20 cellular contexts compared by ENCODE assay signal in genomic region chr6:130222775-130223174, GRCh38. TPM values are rescaled to one million over a fixed set of nuclear protein-coding genes. Genes with fewer than 3 reads are reported as not detected.
DNase-seq lines count a peak whose midpoint lies in the region; ATAC-seq, FAIRE-seq and TF ChIP-seq lines count a peak whose summit lies in the region.
"Had no signal": no experiment of that assay in that cellular context is flagged by ENCODE, and none has a peak within 500 bp of the region (broad histone marks: within the 10 kb centered on the region; RNA-seq: fewer than 3 reads in every experiment).

A gene with protein sequence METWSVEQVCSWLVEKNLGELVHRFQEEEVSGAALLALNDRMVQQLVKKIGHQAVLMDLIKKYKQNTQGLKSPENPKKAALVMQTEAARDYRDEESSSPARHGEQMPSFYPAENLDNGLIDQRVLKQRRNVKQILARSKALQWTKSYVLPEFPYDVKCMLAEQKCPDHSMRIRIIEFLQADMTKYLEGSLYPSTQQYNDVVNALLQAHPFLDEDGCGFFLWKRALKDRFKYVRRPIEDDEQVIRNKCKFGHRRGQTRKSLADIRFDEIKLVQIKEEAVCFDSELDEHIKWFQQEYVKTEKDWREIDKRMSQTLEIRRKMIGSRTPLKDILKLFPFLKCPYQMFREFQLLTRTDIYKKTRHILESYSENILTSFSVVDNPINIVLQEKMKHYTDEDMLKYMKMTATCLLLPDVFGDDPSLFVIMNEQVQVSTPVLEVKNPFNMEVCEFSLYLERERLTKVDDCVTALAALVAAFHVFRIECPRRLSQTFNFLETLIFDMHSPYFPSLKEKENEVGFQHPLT (minus strand): TSS chr6:130222951. CDS start chr6:130215273, 7,678 bp downstream.

- H3K4me1 Mint-ChIP-seq in activated CD4-positive, alpha-beta T cell treated with anti-CD3 and anti-CD28 coated beads for 36 hours = peaks cover 41% of the 10 kb centered on the region
- H3K4me1 Mint-ChIP-seq in neural crest cell = no peaks in the 10 kb centered on the region
- H3K4me1 Mint-ChIP-seq: WTC11 had no signal

- TF ChIP-seq CTCF in OCI-LY7 (conservative IDR thresholded peaks at IDR 0.05; ENCODE audit: low read length) (no peak), GM12878 (IDR thresholded peaks at IDR 0.05 in 2 of 3, conservative IDR thresholded peaks at IDR 0.05 in 1 of 3; ENCODE audit: control insufficient read depth in 2 of 3, extremely low read depth in 1 of 3, insufficient read depth in 1 of 3, low read depth in 3 of 3, low read length in 3 of 3) (no peak), neural crest cell (conservative IDR thresholded peaks at IDR 0.05) (no peak)

- SMC1A ChIA-PET in GM12878 (lab: Charles Lee; ENCODE audit: uncharacterized antibody, unreplicated experiment) = interaction anchor here (0.8 to 2.0 kb wide), 11 partner anchors 10 to 553 kb away, joined by 3 to 13 read pairs (median 3); no protein-coding TSS in a partner anchor

- TF ChIP-seq POLR2A in GM12878 (IDR thresholded peaks at IDR 0.05; ENCODE audit: low read depth, low read length) = no peak

- H3K27ac Mint-ChIP-seq in activated CD4-positive, alpha-beta T cell treated with anti-CD3 and anti-CD28 coated beads for 36 hours = peak within 1 kb of the TSS; percentile 67
- H3K27ac Mint-ChIP-seq in neural crest cell (ENCODE audit: unreplicated experiment) = peak within 1 kb of the TSS; percentile 67
- H3K27ac Mint-ChIP-seq: WTC11 had no signal

- H3K4me3 ChIP-seq in OCI-LY7 (ENCODE audit: low read depth, low read length, poor library complexity, severe bottlenecking) (no peak within 1 kb of the TSS), GM12878 (no peak within 1 kb of the TSS)
- H3K4me3 ChIP-seq: thyroid gland had no signal

- POLR2A ChIA-PET in activated CD4-positive, alpha-beta T cell treated with anti-CD3 and anti-CD28 coated beads for 36 hours (lab: Charles Lee) = no interaction called here
- POLR2A ChIA-PET in OCI-LY7 (lab: Charles Lee) = interaction anchor here (0.9 to 1.0 kb wide), 2 partner anchors 12 to 54 kb away, joined by 3 read pairs; no protein-coding TSS in a partner anchor
- POLR2A ChIA-PET in GM12878 (lab: Charles Lee) = no interaction called here

- 43% methylated on average over 2 of the region's 2 CpGs for WGBS in GM12878 (ENCODE audit: insufficient coverage, insufficient replicate concordance, low lambda C conversion rate, missing lambda C conversion rate)

- no peaks in the 10 kb centered on the region for H4K20me1 ChIP-seq in OCI-LY7 (ENCODE audit: insufficient read depth, low read length)
- no peaks in the 10 kb centered on the region for H4K20me1 ChIP-seq in GM12878 (ENCODE audit: control insufficient read depth, insufficient read depth)

- peak; percentile 31 for FAIRE-seq in GM12878 (lab: Jason Lieb, UNC)

- H3K79me2 ChIP-seq in OCI-LY7 (ENCODE audit: insufficient read depth, low read depth, low read length) (no peaks in the 10 kb centered on the region), GM12878 (ENCODE audit: control insufficient read depth, insufficient read depth, low read length) (no peaks in the 10 kb centered on the region)

- H3K27ac ChIP-seq in OCI-LY7 (ENCODE audit: low read depth, low read length, poor library complexity, severe bottlenecking) = no peak within 1 kb of the TSS
- no peak within 1 kb of the TSS for H3K27ac ChIP-seq in GM12878 (ENCODE audit: control insufficient read depth, insufficient read depth)
- H3K27ac ChIP-seq: C4-2B, foreskin keratinocyte, HL-60, thyroid gland had no signal

- no peak for DNase-seq in activated CD4-positive, alpha-beta T cell treated with anti-CD3 and anti-CD28 coated beads for 36 hours
- no peak for DNase-seq in activated CD4-positive, alpha-beta T cell treated with anti-CD3 and anti-CD28 coated beads for 1 hour
- no peak for DNase-seq in OCI-LY7 (ENCODE audit: low spot score)
- DNase-seq in GM12878 (ENCODE audit: low read depth, low spot score) = no peak
- DNase-seq in neural crest cell (ENCODE audit: low read depth, low spot score) = no peak
- DNase-seq in NCI-H82 treated with DMSO at 0.1 percent for 48 hours (lab: John Stamatoyannopoulos, UW; ENCODE audit: unreplicated experiment) = no peak
- no peak for DNase-seq in UCSD-AML1 (lab: John Stamatoyannopoulos, UW; ENCODE audit: unreplicated experiment)
- DNase-seq in dedifferentiated amniotic fluid mesenchymal stem cell (ENCODE audit: extremely low spot score) = no peak
- DNase-seq: 8988T, aorta, DND-41, KBM-7, NCI-H1092, NCI-H69, SW 1271, thyroid gland had no signal

- H3K9me2 ChIP-seq in OCI-LY7 (ENCODE audit: insufficient read depth, low read length) = no peaks in the 10 kb centered on the region

- no peaks in the 10 kb centered on the region for H3K4me1 ChIP-seq in OCI-LY7 (ENCODE audit: insufficient read depth, low read length, poor library complexity, severe bottlenecking)
- H3K4me1 ChIP-seq in GM12878 (ENCODE audit: control insufficient read depth, insufficient read depth, low read length) = peaks cover 8% of the 10 kb centered on the region
- H3K4me1 ChIP-seq: foreskin keratinocyte, thyroid gland had no signal

- no peak within 1 kb of the TSS for H3K4me3 Mint-ChIP-seq in activated CD4-positive, alpha-beta T cell treated with anti-CD3 and anti-CD28 coated beads for 36 hours
- H3K4me3 Mint-ChIP-seq in neural crest cell = no peak within 1 kb of the TSS
- H3K4me3 Mint-ChIP-seq: WTC11 had no signal

- intact Hi-C loops in activated CD4-positive, alpha-beta T cell treated with anti-CD3 and anti-CD28 coated beads for 36 hours (cut with DNase I, micrococcal nuclease) = loop anchor here in 1 of 2 experiments (2.0 kb wide), 2 partner anchors 36 to 84 kb away; no protein-coding TSS in a partner anchor
- intact Hi-C loops in OCI-LY7 (cut with micrococcal nuclease; ENCODE audit: unreplicated experiment) = no loop called here
- intact Hi-C loops in GM12878 (cut with micrococcal nuclease; ENCODE audit: unreplicated experiment) = loop anchor here (2.0 kb wide), 1 partner anchor 38 kb away; no protein-coding TSS in a partner anchor

- no peak within 1 kb of the TSS for H3K9ac ChIP-seq in GM12878 (ENCODE audit: control insufficient read depth, insufficient read depth, low read length)

- TF ChIP-seq EP300 in GM12878 (IDR thresholded peaks at IDR 0.05; ENCODE audit: borderline replicate concordance in 1 of 2, control insufficient read depth in 1 of 2, low read depth in 2 of 2, low read length in 2 of 2) = no peak

- H3K4me2 ChIP-seq in OCI-LY7 (ENCODE audit: low read length) = 0 out of 2 replicates have a peak within 1 kb of the TSS, but pooled peaks have one; percentile 12
- H3K4me2 ChIP-seq in GM12878 (ENCODE audit: control insufficient read depth, insufficient read depth) = peak within 1 kb of the TSS; percentile 12; the same call in 1 of the 2 replicates

- in situ Hi-C loops in GM12878 (cut with MboI) = no loop called here

- ATAC-seq in activated CD4-positive, alpha-beta T cell treated with anti-CD3 and anti-CD28 coated beads for 36 hours = no peak
- ATAC-seq in GM12878 = peak; percentile 34; the same call in 1 of the 3 replicates

- H3K36me3 ChIP-seq in OCI-LY7 (ENCODE audit: insufficient read depth, low read length) (no peaks in the 10 kb centered on the region), GM12878 (ENCODE audit: control insufficient read depth in 2 of 2, insufficient read depth in 2 of 2, low read length in 1 of 2) (no peaks in the 10 kb centered on the region)
- H3K36me3 ChIP-seq: thyroid gland had no signal

- H3K36me3 Mint-ChIP-seq in activated CD4-positive, alpha-beta T cell treated with anti-CD3 and anti-CD28 coated beads for 36 hours (ENCODE audit: low read depth) = peaks cover 4% of the 10 kb centered on the region
- no peaks in the 10 kb centered on the region for H3K36me3 Mint-ChIP-seq in neural crest cell (ENCODE audit: low read depth)

- CTCF ChIA-PET in activated CD4-positive, alpha-beta T cell treated with anti-CD3 and anti-CD28 coated beads for 36 hours (lab: Charles Lee) = interaction anchor here (0.5 to 1.3 kb wide), 10 partner anchors 9 to 1311 kb away, joined by 3 to 5 read pairs (median 3); no protein-coding TSS in a partner anchor
- CTCF ChIA-PET in OCI-LY7 (lab: Charles Lee; ENCODE audit: unreplicated experiment) = no interaction called here
- CTCF ChIA-PET in GM12878 (lab: Yijun Ruan, JAX) = interaction anchor here (1.0 to 1.7 kb wide), 7 partner anchors 11 to 182 kb away, joined by 3 to 7 read pairs (median 4); no protein-coding TSS in a partner anchor

- no peaks in the 10 kb centered on the region for H3K27me3 ChIP-seq in GM12878 (replicated peaks in 1 of 2; ENCODE audit: control insufficient read depth in 2 of 2, insufficient read depth in 2 of 2, low read length in 1 of 2)
- H3K27me3 ChIP-seq: foreskin keratinocyte, thyroid gland had no signal

- BruUV-seq in OCI-LY7 (replicated peaks; lab: Mats Ljungman, UMichigan) = no TSS peak
- no TSS peak for BruUV-seq in GM12878 (replicated peaks; lab: Mats Ljungman, UMichigan)

- peaks cover 8% of the 10 kb centered on the region for H3K9me3 Mint-ChIP-seq in activated CD4-positive, alpha-beta T cell treated with anti-CD3 and anti-CD28 coated beads for 36 hours (ENCODE audit: low read depth)
- peaks cover 5% of the 10 kb centered on the region for H3K9me3 Mint-ChIP-seq in neural crest cell

- no peaks in the 10 kb centered on the region for H3K27me3 Mint-ChIP-seq in activated CD4-positive, alpha-beta T cell treated with anti-CD3 and anti-CD28 coated beads for 36 hours
- H3K27me3 Mint-ChIP-seq in neural crest cell (ENCODE audit: low read depth) = no peaks in the 10 kb centered on the region

- H2AFZ ChIP-seq in OCI-LY7 (ENCODE audit: low read length) (no peak within 1 kb of the TSS), GM12878 (ENCODE audit: control insufficient read depth, low read depth, low read length) (peak within 1 kb of the TSS; percentile 26; the same call in 1 of the 2 replicates)

- H3K9me3 ChIP-seq in OCI-LY7 (ENCODE audit: low read length) = no peaks in the 10 kb centered on the region
- no peaks in the 10 kb centered on the region; the same call in 2 of the 3 replicates for H3K9me3 ChIP-seq in GM12878 (replicated peaks; ENCODE audit: control insufficient read depth, insufficient read depth, low read length)
- H3K9me3 ChIP-seq: thyroid gland had no signal

- no peak for TF ChIP-seq RAD21 in GM12878 (IDR thresholded peaks at IDR 0.05; ENCODE audit: insufficient read depth, low read depth, low read length)

- RAD21 ChIA-PET in GM12878 (lab: Charles Lee; ENCODE audit: unreplicated experiment) = interaction anchor here (1.4 kb wide), 1 partner anchor 60 kb away, joined by 4 read pairs; no protein-coding TSS in a partner anchor

RNA-seq across cellular contexts. Expression of the gene that starts here (rescaled TPM):
- 1 to 10 TPM; 1.8 to 2.4 TPM for total RNA-seq in activated CD4-positive, alpha-beta T cell treated with anti-CD3 and anti-CD28 coated beads for 36 hours
- not detected in 2 replicates for total RNA-seq in OCI-LY7 (2014; rRNA removed; shearing (Covaris generic))
- total RNA-seq in OCI-LY7 (2022) = not detected in 2 replicates
- 4.7 and 6.5 TPM in 2 replicates for total RNA-seq in GM12878 (2013; cell fraction: nucleolus; rRNA removed)
- 0.33 and 0.40 TPM in 2 replicates for total RNA-seq in GM12878 (2014; rRNA removed)
- total RNA-seq in GM12878 (2014; rRNA removed; fragmentation: Illumina TruSeq; extraction: Trizol) = 0.14 and 0.31 TPM in 2 replicates
- 0.43 and 0.44 TPM in 2 replicates for total RNA-seq in GM12878 (2021)
- not detected for polyA plus RNA-seq in GM12878 (2011; ENCODE audit: low read depth)
- 2.3 and 3.0 TPM in 2 replicates for polyA plus RNA-seq in GM12878 (2011; rRNA removed)
- polyA plus RNA-seq in GM12878 (2011; cell fraction: cytosol; rRNA removed) = 2.3 and 3.5 TPM in 2 replicates
- 2.8 and 5.0 TPM in 2 replicates for polyA plus RNA-seq in GM12878 (2011; cell fraction: nucleus; rRNA removed)
- polyA plus RNA-seq in GM12878 (2012) = 0.11 TPM in 1 of 2 replicates, not detected in the other
- polyA plus RNA-seq in GM12878 (2014; fragmentation: Illumina TruSeq; extraction: Trizol) = 0.46 and 0.82 TPM in 2 replicates
- under 1 TPM; 0.16 to 0.39 TPM for polyA plus RNA-seq in GM12878 (2014; fragmentation: Nextera tagmentation; extraction: Ambion mirVana)
- polyA plus RNA-seq in GM12878 (2014; rRNA removed) = 0.04 and 0.27 TPM in 2 replicates
- polyA plus RNA-seq in GM12878 (2016; fragmentation: Nextera tagmentation; extraction: Ambion mirVana) = not detected
- 1.7 and 3.6 TPM in 2 replicates for polyA minus RNA-seq in GM12878 (2011; rRNA and poly(A)+ RNA removed)
- not detected in 2 replicates for polyA minus RNA-seq in GM12878 (2011; cell fraction: cytosol; rRNA and poly(A)+ RNA removed)
- 0.85 and 1.1 TPM in 2 replicates for polyA minus RNA-seq in GM12878 (2011; cell fraction: nucleus; rRNA and poly(A)+ RNA removed)
- total RNA-seq in neural crest cell = 0.58 and 0.73 TPM in 2 replicates
- polyA plus RNA-seq: aorta had no signal
